In the genomic region with DNA sequence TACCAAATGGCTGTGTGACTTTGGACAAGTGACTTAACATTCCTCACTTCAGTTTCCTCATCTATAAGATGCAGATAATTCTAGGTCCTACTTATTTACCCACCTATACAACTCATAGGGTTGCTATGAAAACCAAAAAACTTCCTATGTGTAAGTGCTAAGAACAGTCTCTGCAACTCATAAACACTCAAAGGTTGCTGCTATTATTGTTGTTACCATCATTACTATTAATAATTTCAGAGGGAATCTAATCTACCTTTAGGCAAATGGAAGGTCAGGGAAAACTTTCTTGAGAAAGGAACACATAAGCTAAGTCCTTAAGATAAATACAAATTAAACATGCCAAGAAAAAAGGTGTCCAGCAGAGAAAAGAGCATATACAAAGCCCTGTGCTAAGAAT, we compare ENCODE assay signal across 23 cellular contexts.
"Had no signal": no experiment of that assay in that cellular context is flagged by ENCODE, and none has a peak within 500 bp of the region (broad histone marks: within the 10 kb centered on the region; RNA-seq: fewer than 3 reads in every experiment).

No MANE protein-coding gene starts in this region.

- H3K9me3 Mint-ChIP-seq: activated T-helper 1 cell treated with anti-CD3 and anti-CD28 coated beads, Interleukin-12 subunit alpha, Interleukin-12 subunit beta, Interleukin-2, Interleukin-4 antibody, amounts not matched to agents 30 ng/mL and 10 ng/mL and 1 ng/mL, durations not matched to agents 14 hours and 24 hours and 36 hours; endodermal cell; naive thymus-derived CD8-positive, alpha-beta T cell; stimulated activated naive B cell treated with anti-CD40 and anti-IgM and Interleukin-4, amounts not matched to agents 10 μg/mL and 1 μg/mL and 100 μg/mL, for 72 hours; T-cell; type B pancreatic cell had no signal

- H3K4me3 Mint-ChIP-seq: activated T-helper 1 cell treated with anti-CD3 and anti-CD28 coated beads, Interleukin-12 subunit alpha, Interleukin-12 subunit beta, Interleukin-2, Interleukin-4 antibody, amounts not matched to agents 30 ng/mL and 10 ng/mL and 1 ng/mL, durations not matched to agents 14 hours and 24 hours and 36 hours; endodermal cell; naive thymus-derived CD8-positive, alpha-beta T cell; T-cell; type B pancreatic cell had no signal

- H3K27me3 Mint-ChIP-seq: naive thymus-derived CD8-positive, alpha-beta T cell; stimulated activated naive B cell treated with anti-CD40 and anti-IgM and Interleukin-4, amounts not matched to agents 10 μg/mL and 1 μg/mL and 100 μg/mL, for 72 hours; T-cell; type B pancreatic cell had no signal

- H3K36me3 Mint-ChIP-seq: activated naive CD4-positive, alpha-beta T cell treated with anti-CD3 and anti-CD28 coated beads, Interleukin-2, amount 50 U/mL, for 72 hours had no signal

- H3K27ac ChIP-seq: ascending aorta, coronary artery, heart right ventricle, lower lobe of right lung, thoracic aorta, vagina had no signal

- ATAC-seq: activated naive CD4-positive, alpha-beta T cell treated with anti-CD3 and anti-CD28 coated beads, Interleukin-2, amount 50 U/mL, for 72 hours; heart right ventricle; lower lobe of right lung; naive thymus-derived CD8-positive, alpha-beta T cell; T-cell had no signal

- H3K9me3 ChIP-seq: ascending aorta, heart right ventricle, lower lobe of right lung, sigmoid colon, thoracic aorta, vagina had no signal

- FAIRE-seq: keratinocyte, TTC549 had no signal

- H3K4me3 ChIP-seq: ascending aorta, coronary artery, heart right ventricle, lower lobe of right lung, sigmoid colon, thoracic aorta, vagina had no signal

- H3K36me3 ChIP-seq: ascending aorta, heart right ventricle, lower lobe of right lung, sigmoid colon, thoracic aorta, vagina had no signal

- H3K27ac Mint-ChIP-seq: activated T-helper 1 cell treated with anti-CD3 and anti-CD28 coated beads, Interleukin-12 subunit alpha, Interleukin-12 subunit beta, Interleukin-2, Interleukin-4 antibody, amounts not matched to agents 30 ng/mL and 10 ng/mL and 1 ng/mL, durations not matched to agents 14 hours and 24 hours and 36 hours; endodermal cell; T-cell; type B pancreatic cell had no signal

- H3K27me3 ChIP-seq: ascending aorta, heart right ventricle, sigmoid colon, vagina had no signal

- DNase-seq: activated CD4-positive, alpha-beta T cell treated with anti-CD3 and anti-CD28 coated beads for 4 hours; activated CD4-positive, alpha-beta T cell treated with anti-CD3 and anti-CD28 coated beads, Interleukin-2, amount 50 U/mL, for 48 hours; activated CD8-positive, alpha-beta memory T cell treated with anti-CD3 and anti-CD28 coated beads, Interleukin-2, amount 50 U/mL, for 48 hours; activated gamma-delta T cell; endodermal cell; heart right ventricle; lower lobe of right lung; naive thymus-derived CD8-positive, alpha-beta T cell; retina; sigmoid colon; stimulated activated CD4-positive, alpha-beta T cell treated with anti-CD3 and anti-CD28 coated beads, Interleukin-2, amount 100 ng/mL, for 48 hours; stimulated activated CD8-positive, alpha-beta memory T cell treated with anti-CD3 and anti-CD28 coated beads, Interleukin-4, amount 100 ng/mL, for 48 hours; stimulated activated naive B cell treated with anti-CD40 and anti-IgM and Interleukin-4, amounts not matched to agents 10 μg/mL and 1 μg/mL and 100 μg/mL, for 72 hours; T-cell had no signal
